Comparison of ENCODE assay signal across 8 cellular contexts in the genomic region with DNA sequence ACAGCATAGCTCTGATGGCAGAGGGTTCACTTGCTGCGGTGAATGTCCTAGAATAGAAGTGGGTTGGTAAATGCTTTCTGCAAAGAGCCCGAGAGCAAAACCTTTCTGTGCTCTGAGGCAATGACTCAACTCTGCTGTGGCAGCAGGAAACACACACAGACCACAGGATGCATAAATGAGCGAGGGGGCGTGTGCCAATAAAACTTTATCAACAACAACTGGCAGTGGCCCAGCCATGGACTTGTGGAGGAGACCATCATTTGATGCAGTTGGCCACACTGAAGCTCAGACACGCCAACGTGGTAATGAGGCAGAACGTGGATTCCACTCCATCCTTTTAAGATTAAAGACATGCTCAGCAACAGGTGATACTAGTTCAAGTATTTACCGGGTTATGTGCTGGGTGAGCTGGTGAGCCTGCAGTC.
A peak's percentile ranks its signal among the peaks of the same experiment; 100 is the strongest.
DNase-seq lines count a peak whose midpoint lies in the region; ATAC-seq and TF ChIP-seq lines count a peak whose summit lies in the region.

No MANE protein-coding gene starts in this region.

- peak overlapping the region; percentile 42 for H3K4me3 ChIP-seq in OCI-LY3 (ENCODE audit: low read length)

- no peaks in the 10 kb centered on the region for H4K20me1 ChIP-seq in OCI-LY3 (ENCODE audit: insufficient read depth, low read length)

- no peak for TF ChIP-seq CTCF in OCI-LY3 (IDR thresholded peaks at IDR 0.05; ENCODE audit: low read depth, low read length)

- 0 out of 2 replicates have a peak overlapping the region, but pooled peaks have one; percentile 6 for H3K9ac ChIP-seq in OCI-LY3 (ENCODE audit: low read length)

- DNase-seq in activated T-cell treated with anti-CD3 and anti-CD28 coated beads for 48 hours (ENCODE audit: low read depth) (peak; percentile 66), islet precursor cell (peak; percentile 67), OCI-M2 (lab: John Stamatoyannopoulos, UW; ENCODE audit: unreplicated experiment) (no peak), NCI-H2081 treated with DMSO at 0.1 percent for 48 hours (lab: John Stamatoyannopoulos, UW) (no peak)
- peak; percentile 41 for DNase-seq in stimulated activated CD8-positive, alpha-beta memory T cell treated with anti-CD3 and anti-CD28 coated beads, Interleukin-7, amount 100 ng/mL, for 1 hour (ENCODE audit: low read depth in 2 of 2)

- peaks cover 4% of the 10 kb centered on the region for H3K79me2 ChIP-seq in OCI-LY3 (ENCODE audit: low read length)

- no peaks in the 10 kb centered on the region for H3K27me3 ChIP-seq in OCI-LY3 (ENCODE audit: low read depth, low read length)

- peak overlapping the region; percentile 74 for H2AFZ ChIP-seq in OCI-LY3 (ENCODE audit: low read depth, low read length)

- H3K4me2 ChIP-seq in OCI-LY3 (ENCODE audit: low read length): peak overlapping the region; percentile 48

- H3K36me3 ChIP-seq in OCI-LY3 (replicated peaks; ENCODE audit: low read depth, low read length): peaks cover 5% of the 10 kb centered on the region

- H3K27ac ChIP-seq in OCI-LY3 (ENCODE audit: low read length): peak overlapping the region; percentile 72

- peak; percentile 97 for ATAC-seq in GM18520 (IDR thresholded peaks at IDR 0.05; ENCODE audit: unreplicated experiment)
- peak; percentile 90 for ATAC-seq in HG02870 (IDR thresholded peaks at IDR 0.05; ENCODE audit: unreplicated experiment)

- H3K9me3 ChIP-seq in OCI-LY3 (ENCODE audit: insufficient read depth, low read length): no peaks in the 10 kb centered on the region

- H3K4me1 ChIP-seq in OCI-LY3 (ENCODE audit: low read length): peaks cover 24% of the 10 kb centered on the region

Comparison
In these comparisons a context has a peak if more than half of its experiments do, and no peak if none do; other contexts are left out.
1. DNase-seq: peak in activated T-cell treated with anti-CD3 and anti-CD28 coated beads for 48 hours (single experiment), islet precursor cell (single experiment) and stimulated activated CD8-positive, alpha-beta memory T cell treated with anti-CD3 and anti-CD28 coated beads, Interleukin-7, amount 100 ng/mL, for 1 hour (2 of 2); none in OCI-M2 (single experiment) and NCI-H2081 treated with DMSO at 0.1 percent for 48 hours (single experiment).